12 cellular contexts compared by ENCODE assay signal in genomic region chr4:185932491-185932890, GRCh38.
DNase-seq lines count a peak whose midpoint lies in the region; ATAC-seq, FAIRE-seq and TF ChIP-seq lines count a peak whose summit lies in the region.
"Had no signal": no experiment of that assay in that cellular context is flagged by ENCODE, and none has a peak within 500 bp of the region (broad histone marks: within the 10 kb centered on the region; RNA-seq: fewer than 3 reads in every experiment).

No MANE protein-coding gene starts in this region.

- no peak overlapping the region for H2BK120ac ChIP-seq in mesenchymal stem cell (ENCODE audit: low read depth, low read length)

- POLR2A ChIA-PET in HepG2 (lab: Yijun Ruan, JAX) = no interaction called here

- TF ChIP-seq POLR2A in spleen (IDR thresholded peaks at IDR 0.05) (no peak), HepG2 (IDR thresholded peaks at IDR 0.05; ENCODE audit: insufficient read depth in 1 of 2, low read depth in 2 of 2, low read length in 2 of 2) (no peak)

- H3K4me2 ChIP-seq in mesenchymal stem cell (ENCODE audit: low read length, poor library complexity, severe bottlenecking) (no peak overlapping the region), HepG2 (ENCODE audit: low read depth, low read length) (no peak overlapping the region)

- H2AFZ ChIP-seq in mesenchymal stem cell (ENCODE audit: low read depth, low read length) (no peak overlapping the region), HepG2 (ENCODE audit: low read length) (no peak overlapping the region)

- BruUV-seq in HepG2 (replicated peaks; lab: Mats Ljungman, UMichigan) = no TSS peak

- in situ Hi-C loops in HepG2 (cut with HindIII; ENCODE audit: extremely low pct_ligation_motif_present, low pct_unique_long_range_greater_than_20kb) = no loop called here

- H3K79me2 ChIP-seq in HepG2 (ENCODE audit: insufficient read depth, low read length) = no peaks in the 10 kb centered on the region

- H2AK5ac ChIP-seq in mesenchymal stem cell (ENCODE audit: low read length, severe bottlenecking) = no peak overlapping the region

- CTCF ChIA-PET in HepG2 (lab: Yijun Ruan, JAX; ENCODE audit: low intra/inter-chr PET ratio, low total read pairs) = no interaction called here

- H2BK12ac ChIP-seq in mesenchymal stem cell (ENCODE audit: low read length in 2 of 2) = no peak overlapping the region

- ATAC-seq in GM18498 (IDR thresholded peaks at IDR 0.05; ENCODE audit: unreplicated experiment) (no peak), HepG2 (no peak)

- H3K9ac ChIP-seq in mesenchymal stem cell (ENCODE audit: low read length) = peak overlapping the region; percentile 79
- no peak overlapping the region for H3K9ac ChIP-seq in HepG2 (ENCODE audit: insufficient read depth, low read depth, low read length)

- no peak overlapping the region for H3K18ac ChIP-seq in mesenchymal stem cell (ENCODE audit: low read depth in 1 of 2, low read length in 2 of 2)

- TF ChIP-seq EP300 in HepG2 (IDR thresholded peaks at IDR 0.05; ENCODE audit: low read depth in 2 of 2, low read length in 2 of 2) (no peak), HepG2 (CRISPR knock-in tag; IDR thresholded peaks at IDR 0.05; ENCODE audit: borderline replicate concordance) (no peak)

- H3K36me3 ChIP-seq in MG63 (no peaks in the 10 kb centered on the region), mesenchymal stem cell (ENCODE audit: control insufficient read depth in 1 of 2, insufficient read depth in 2 of 2, low read depth in 1 of 2, low read length in 2 of 2) (no peaks in the 10 kb centered on the region), spleen (no peaks in the 10 kb centered on the region), HepG2 (replicated peaks in 1 of 2; ENCODE audit: control insufficient read depth in 1 of 2, insufficient read depth in 2 of 2, low read length in 2 of 2) (no peaks in the 10 kb centered on the region)

- H3K27me3 ChIP-seq in MG63 (no peaks in the 10 kb centered on the region), mesenchymal stem cell (ENCODE audit: control insufficient read depth in 1 of 2, insufficient read depth in 1 of 2, low read length in 2 of 2) (no peaks in the 10 kb centered on the region), spleen (replicated peaks in 1 of 7) (no peaks in the 10 kb centered on the region), HepG2 (ENCODE audit: control insufficient read depth in 1 of 2, insufficient read depth in 2 of 2, low read length in 2 of 2) (peaks cover 0 to 18% of the 10 kb centered on the region in 2 experiments; a peak in 1 of 5 replicates)

- H3K4me3 ChIP-seq in MG63 (no peak overlapping the region), mesenchymal stem cell (ENCODE audit: insufficient read depth in 1 of 2, low read depth in 1 of 2, low read length in 2 of 2) (peak overlapping the region in 1 of 2 experiments; percentile 34), spleen (peak overlapping the region; percentile 3 to 62 (median 26)), HepG2 (replicated peaks in 1 of 3; ENCODE audit: insufficient read depth in 1 of 3, low read depth in 2 of 3, low read length in 3 of 3) (no peak overlapping the region)

- H3K4ac ChIP-seq in mesenchymal stem cell (ENCODE audit: low read depth in 1 of 2, low read length in 2 of 2) = no peak overlapping the region

- H3K79me1 ChIP-seq in mesenchymal stem cell (replicated peaks; ENCODE audit: low read length, poor library complexity, severe bottlenecking) = no peaks in the 10 kb centered on the region

- no peak for FAIRE-seq in HepG2 (lab: Jason Lieb, UNC)

- no peaks in the 10 kb centered on the region for H4K20me1 ChIP-seq in HepG2 (ENCODE audit: insufficient read depth, low read length)

- no peak for TF ChIP-seq RAD21 in HepG2 (CRISPR knock-in tag; IDR thresholded peaks at IDR 0.05)

- 86% methylated on average over 5 of the region's 5 CpGs for WGBS in mesenchymal stem cell
- WGBS in spleen, 5 donors = 57 to 84% (median 75%) methylated on average over 5 of the region's 5 CpGs
- 87% methylated on average over 5 of the region's 5 CpGs for WGBS in HepG2 (ENCODE audit: low lambda C conversion rate)

- H3K4me1 ChIP-seq in mesenchymal stem cell (ENCODE audit: control insufficient read depth, insufficient read depth, low read depth, low read length) (peaks cover 3% of the 10 kb centered on the region), spleen (peaks cover 0 to 4% (median 0%) of the 10 kb centered on the region in 6 donors), HepG2 (ENCODE audit: insufficient read depth, low read length) (no peaks in the 10 kb centered on the region)

- H3K14ac ChIP-seq in mesenchymal stem cell (ENCODE audit: low read length in 2 of 2) = no peak overlapping the region

- no peak overlapping the region for H4K91ac ChIP-seq in mesenchymal stem cell (ENCODE audit: low read length)

- intact Hi-C loops in spleen (cut with DNase I; ENCODE audit: low total_unique reads) = no loop called here
- intact Hi-C loops in HepG2 (cut with micrococcal nuclease; ENCODE audit: unreplicated experiment) = no loop called here

- H4K8ac ChIP-seq in mesenchymal stem cell (ENCODE audit: low read length) = no peak overlapping the region

- H3K27ac ChIP-seq in cingulate gyrus (ENCODE audit: low read depth, low read length) = peak overlapping the region; percentile 51
- H3K27ac ChIP-seq in mesenchymal stem cell (ENCODE audit: low read length, poor library complexity, severe bottlenecking) = no peak overlapping the region
- peak overlapping the region; percentile 35 to 70 (median 57) for H3K27ac ChIP-seq in spleen
- no peak overlapping the region for H3K27ac ChIP-seq in HepG2 (ENCODE audit: extremely low read length, insufficient read depth, low read length)

- TF ChIP-seq CTCF in spleen (IDR thresholded peaks at IDR 0.05 in 8 of 11, conservative IDR thresholded peaks at IDR 0.05 in 3 of 11) (no peak), HepG2 (CRISPR knock-in tag; IDR thresholded peaks at IDR 0.05) (no peak)

- no peak overlapping the region for H2BK15ac ChIP-seq in mesenchymal stem cell (ENCODE audit: low read depth, poor library complexity, severe bottlenecking)

- DNase-seq in MG63 = peak; percentile 77
- DNase-seq in mesenchymal stem cell = no peak
- DNase-seq in spleen = no peak
- no peak for DNase-seq in HepG2 (ENCODE audit: low spot score)
- DNase-seq in NCI-H226 = no peak
- no peak for DNase-seq in dedifferentiated amniotic fluid mesenchymal stem cell (ENCODE audit: extremely low spot score)
- DNase-seq: activated naive CD4-positive, alpha-beta T cell treated with anti-CD3 and anti-CD28 coated beads, Interleukin-2, amount 10 ng/mL, durations not matched to agents 7 days and 5 days; NCI-H446 treated with DMSO at 0.1 percent for 48 hours; SIG-M5; stimulated activated CD4-positive, alpha-beta T cell treated with anti-CD3 and anti-CD28 coated beads, Interleukin-2, amount 100 ng/mL, for 24 hours had no signal

- H2BK5ac ChIP-seq in mesenchymal stem cell (ENCODE audit: low read depth, low read length, poor library complexity, severe bottlenecking) = no peak overlapping the region

- no peak overlapping the region for H3K23ac ChIP-seq in mesenchymal stem cell (ENCODE audit: low read length in 2 of 2)

- H3K9me3 ChIP-seq in MG63 (no peaks in the 10 kb centered on the region), mesenchymal stem cell (ENCODE audit: control insufficient read depth, low read length) (no peaks in the 10 kb centered on the region), spleen (no peaks in the 10 kb centered on the region), HepG2 (ENCODE audit: low read length) (no peaks in the 10 kb centered on the region)

TF ChIP-seq in HepG2, 621 proteins besides CTCF, POLR2A, EP300 and RAD21:
- TF ChIP-seq IRF2 (CRISPR knock-in tag; IDR thresholded peaks at IDR 0.05) = no peak
- no peak for TF ChIP-seq HMG20A (CRISPR knock-in tag; IDR thresholded peaks at IDR 0.05; ENCODE audit: borderline replicate concordance)
- no peak for TF ChIP-seq ZBTB3 (CRISPR knock-in tag; IDR thresholded peaks at IDR 0.05; ENCODE audit: borderline replicate concordance, low read depth)
- no peak for TF ChIP-seq FLYWCH1 (CRISPR knock-in tag; IDR thresholded peaks at IDR 0.05)
TF ChIP-seq in HepG2: peak in this region for 0.

Comparison
In these comparisons a context has a peak if more than half of its experiments do, and no peak if none do; other contexts are left out.
1. H3K4me3 ChIP-seq: peak in spleen (8 of 8); none in MG63 (single experiment) and HepG2 (0 of 3).
2. H3K27ac ChIP-seq: peak in cingulate gyrus (single experiment) and spleen (8 of 8); none in mesenchymal stem cell (single experiment) and HepG2 (single experiment).